1 cellular context compared by ENCODE assay signal in genomic region chr19:14775855-14776254, GRCh38.
TF ChIP-seq lines count a peak whose summit lies in the region.

No MANE protein-coding gene starts in this region.

TF ChIP-seq in K562, 482 proteins besides CTCF, POLR2A, EP300 and RAD21 (continued from another document and continues in another):
- TF ChIP-seq MGA (IDR thresholded peaks at IDR 0.05), result peak; percentile 29; the same call in 1 of the 2 replicates
- peak; percentile 18; the same call in 1 of the 2 replicates for TF ChIP-seq CXXC5 (CRISPR knock-in tag; IDR thresholded peaks at IDR 0.05)
- 0 out of 2 replicates have a peak, but pooled peaks have one; percentile 17 for TF ChIP-seq ZEB2 (IDR thresholded peaks at IDR 0.05)
- TF ChIP-seq DPF2 (IDR thresholded peaks at IDR 0.05), result 0 out of 2 replicates have a peak, but pooled peaks have one; percentile 32
- peak; percentile 80 for TF ChIP-seq MYC (IDR thresholded peaks at IDR 0.05; ENCODE audit: low read depth, low read length)
- no peak for TF ChIP-seq MYC (CRISPR knock-in tag; IDR thresholded peaks at IDR 0.05; ENCODE audit: borderline replicate concordance, low read depth)
- TF ChIP-seq YY1 (IDR thresholded peaks at IDR 0.05; ENCODE audit: borderline replicate concordance in 1 of 3, control insufficient read depth in 1 of 3, extremely low read depth in 1 of 3, insufficient read depth in 3 of 3, insufficient read length in 1 of 3, insufficient replicate concordance in 2 of 3, low read depth in 1 of 3, low read length in 2 of 3), result peak in 2 of 3 experiments; percentile 44 to 56
- peak; percentile 26 for TF ChIP-seq POLR2B (IDR thresholded peaks at IDR 0.05; ENCODE audit: low read depth, partially characterized antibody)
- TF ChIP-seq ZBTB9 (CRISPR knock-in tag; IDR thresholded peaks at IDR 0.05), result no peak
- TF ChIP-seq KDM1A (IDR thresholded peaks at IDR 0.05), result no peak
- TF ChIP-seq ADNP (tag; IDR thresholded peaks at IDR 0.05), result 0 out of 2 replicates have a peak, but pooled peaks have one; percentile 23
- no peak for TF ChIP-seq HLTF (IDR thresholded peaks at IDR 0.05)
- peak; percentile 9; the same call in 1 of the 2 replicates for TF ChIP-seq SUPT5H (IDR thresholded peaks at IDR 0.05)
- TF ChIP-seq RCOR1 (IDR thresholded peaks at IDR 0.05; ENCODE audit: borderline replicate concordance in 1 of 2, low read depth in 2 of 2, low read length in 2 of 2), result 0 out of 4 replicates have a peak, but pooled peaks of 1 of the 2 experiments have one; percentile 4
- peak; percentile 58 for TF ChIP-seq ZNF384 (IDR thresholded peaks at IDR 0.05; ENCODE audit: low read depth, low read length)
- TF ChIP-seq TBP (optimal IDR thresholded peaks at IDR 0.05; ENCODE audit: low read depth, low read length), result peak; percentile 50
- peak; percentile 68 for TF ChIP-seq TAF1 (IDR thresholded peaks at IDR 0.05; ENCODE audit: control insufficient read depth, extremely low read depth, insufficient read depth, low read length, severe bottlenecking)
- TF ChIP-seq CTCFL (IDR thresholded peaks at IDR 0.05; ENCODE audit: borderline replicate concordance, insufficient read depth, low read depth, low read length, poor library complexity, severe bottlenecking), result peak; percentile 72
- no peak for TF ChIP-seq MITF (IDR thresholded peaks at IDR 0.05)
- peak; percentile 44 to 71; a peak in 3 of 4 replicates for TF ChIP-seq MNT (conservative IDR thresholded peaks at IDR 0.05)
- TF ChIP-seq ZNF644 (tag; IDR thresholded peaks at IDR 0.05; ENCODE audit: low read depth), result no peak
- TF ChIP-seq ELF4 (CRISPR knock-in tag; IDR thresholded peaks at IDR 0.05), result peak; percentile 38; the same call in 1 of the 2 replicates
- TF ChIP-seq CREB1 (IDR thresholded peaks at IDR 0.05), result no peak
- TF ChIP-seq CREB1 (CRISPR knock-in tag; IDR thresholded peaks at IDR 0.05), result peak; percentile 32; the same call in 1 of the 2 replicates
- peak in 1 of 2 experiments; percentile 81; a peak in 2 of 4 replicates for TF ChIP-seq MAZ (CRISPR knock-in tag; conservative IDR thresholded peaks at IDR 0.05 in 1 of 2, IDR thresholded peaks at IDR 0.05 in 1 of 2)
- no peak for TF ChIP-seq SNRNP70 (optimal IDR thresholded peaks at IDR 0.05; ENCODE audit: low read depth, low read length)
- TF ChIP-seq TCF7 (IDR thresholded peaks at IDR 0.05; ENCODE audit: borderline replicate concordance), result no peak
- peak; percentile 69; the same call in 1 of the 2 replicates for TF ChIP-seq VEZF1 (CRISPR knock-in tag; IDR thresholded peaks at IDR 0.05)
- no peak for TF ChIP-seq ZNF134 (CRISPR knock-in tag; conservative IDR thresholded peaks at IDR 0.05)
- peak in 1 of 2 experiments; percentile 46; a peak in 1 of 4 replicates for TF ChIP-seq HDAC1 (IDR thresholded peaks at IDR 0.05)
- peak; percentile 41; the same call in 1 of the 2 replicates for TF ChIP-seq SMARCE1 (IDR thresholded peaks at IDR 0.05)
- TF ChIP-seq FOXK2 (conservative IDR thresholded peaks at IDR 0.05 in 1 of 2, IDR thresholded peaks at IDR 0.05 in 1 of 2; ENCODE audit: low read depth in 2 of 2), result peak in 1 of 2 experiments; percentile 45; a peak in 1 of 4 replicates
- peak; percentile 59; the same call in 1 of the 2 replicates for TF ChIP-seq KAT7 (CRISPR knock-in tag; IDR thresholded peaks at IDR 0.05; ENCODE audit: borderline replicate concordance)
- peak; percentile 28 for TF ChIP-seq SAP30 (IDR thresholded peaks at IDR 0.05; ENCODE audit: borderline replicate concordance, insufficient read depth, low read depth, low read length, poor library complexity, severe bottlenecking)
- TF ChIP-seq HMGN3 (IDR thresholded peaks at IDR 0.05; ENCODE audit: borderline replicate concordance, extremely low read depth, insufficient read length, low read depth, low read length), result no peak
- no peak for TF ChIP-seq ZNF12 (CRISPR knock-in tag; IDR thresholded peaks at IDR 0.05)
- peak; percentile 67 for TF ChIP-seq EP400 (IDR thresholded peaks at IDR 0.05)
- no peak for TF ChIP-seq ZNF449 (CRISPR knock-in tag; IDR thresholded peaks at IDR 0.05)
- no peak for TF ChIP-seq FOXP1 (CRISPR knock-in tag; IDR thresholded peaks at IDR 0.05)
